In genomic region chr2:50597206-50597605, GRCh38 we compare ENCODE assay signal across 13 cellular contexts.
DNase-seq lines count a peak whose midpoint lies in the region; TF ChIP-seq lines count a peak whose summit lies in the region.
"Had no signal": no experiment of that assay in that cellular context is flagged by ENCODE, and none has a peak within 500 bp of the region (broad histone marks: within the 10 kb centered on the region; RNA-seq: fewer than 3 reads in every experiment).

No MANE protein-coding gene starts in this region.

- H3K56ac ChIP-seq in mesendoderm (ENCODE audit: low read length) = no peak overlapping the region

- H3K9me3 ChIP-seq in WERI-Rb-1 (ENCODE audit: severe bottlenecking) = no peaks in the 10 kb centered on the region
- H3K9me3 ChIP-seq: A549, BE2C, HAP-1 had no signal

- H3K4me2 ChIP-seq in mesendoderm (ENCODE audit: low read length) = no peak overlapping the region
- H3K4me2 ChIP-seq: A549 had no signal

- no peak overlapping the region for H3K9ac ChIP-seq in mesendoderm (ENCODE audit: low read length)

- no peak overlapping the region for H3K4me3 ChIP-seq in WERI-Rb-1 (ENCODE audit: low read depth, low read length)
- no peak overlapping the region for H3K4me3 ChIP-seq in mesendoderm (ENCODE audit: low read length)
- H3K4me3 ChIP-seq: A549, HAP-1 had no signal

- no peak overlapping the region for H2BK15ac ChIP-seq in mesendoderm (replicated peaks; ENCODE audit: low read depth)

- peak; percentile 94 for DNase-seq in CMK (ENCODE audit: low read depth)
- peak; percentile 80 for DNase-seq in OCI-M1 (lab: John Stamatoyannopoulos, UW)
- DNase-seq in WERI-Rb-1 = no peak
- DNase-seq in mesendoderm = peak; percentile 67
- no peak for DNase-seq in DMS153 treated with DMSO at 0.1 percent for 48 hours (lab: John Stamatoyannopoulos, UW; ENCODE audit: unreplicated experiment)
- DNase-seq in NCI-H146 (lab: John Stamatoyannopoulos, UW) = no peak
- DNase-seq in nephron progenitor cell = no peak
- DNase-seq: BE2C; CD4-positive, alpha-beta memory T cell; COR-L47 had no signal

- H3K27ac ChIP-seq in WERI-Rb-1 = peak overlapping the region; percentile 8
- H3K27ac ChIP-seq in mesendoderm (ENCODE audit: low read depth, low read length) = no peak overlapping the region
- H3K27ac ChIP-seq: A549, C4-2B had no signal

- no peak overlapping the region for H2BK5ac ChIP-seq in mesendoderm (ENCODE audit: low read length)

- no peaks in the 10 kb centered on the region for H3K27me3 Mint-ChIP-seq in nephron progenitor cell (ENCODE audit: low read depth, poor library complexity)
- H3K27me3 Mint-ChIP-seq: CD4-positive, alpha-beta memory T cell had no signal

- no peaks in the 10 kb centered on the region for H3K36me3 Mint-ChIP-seq in nephron progenitor cell (ENCODE audit: low read depth)
- H3K36me3 Mint-ChIP-seq: CD4-positive, alpha-beta memory T cell had no signal

- H3K4me1 ChIP-seq in mesendoderm (ENCODE audit: control insufficient read depth, low read depth, low read length) = no peaks in the 10 kb centered on the region
- H3K4me1 ChIP-seq: A549, BE2C, HAP-1 had no signal

- H3K4ac ChIP-seq in mesendoderm (ENCODE audit: low read depth, low read length) = no peak overlapping the region

- H3K79me1 ChIP-seq in mesendoderm (ENCODE audit: low read length) = no peaks in the 10 kb centered on the region

- no peak overlapping the region for H2AK5ac ChIP-seq in mesendoderm (ENCODE audit: low read length)

- H3K18ac ChIP-seq in mesendoderm (ENCODE audit: low read length) = no peak overlapping the region

- H3K4me1 Mint-ChIP-seq in nephron progenitor cell = peaks cover 6% of the 10 kb centered on the region
- H3K4me1 Mint-ChIP-seq: CD4-positive, alpha-beta memory T cell had no signal

- no peak overlapping the region for H3K23ac ChIP-seq in mesendoderm (ENCODE audit: low read length)

- no peak overlapping the region for H4K8ac ChIP-seq in mesendoderm (ENCODE audit: low read depth, low read length)

- TF ChIP-seq CTCF in WERI-Rb-1 (IDR thresholded peaks at IDR 0.05; ENCODE audit: low read depth, low read length) (no peak), nephron progenitor cell (IDR thresholded peaks at IDR 0.05) (no peak)

- no peaks in the 10 kb centered on the region for H3K79me2 ChIP-seq in mesendoderm (ENCODE audit: control insufficient read depth, insufficient read depth, low read length)

- no peak overlapping the region for H2BK120ac ChIP-seq in mesendoderm (ENCODE audit: low read depth, low read length)

- H3K9me3 Mint-ChIP-seq in nephron progenitor cell = no peaks in the 10 kb centered on the region

- no CpG with 5 or more reads among the region's 1 CpG for WGBS in mesendoderm (ENCODE audit: extremely low coverage, insufficient coverage, low lambda C conversion rate)

- no peak overlapping the region for H3K27ac Mint-ChIP-seq in nephron progenitor cell
- H3K27ac Mint-ChIP-seq: CD4-positive, alpha-beta memory T cell had no signal

- no peak overlapping the region for H3K4me3 Mint-ChIP-seq in nephron progenitor cell

- H3K27me3 ChIP-seq in WERI-Rb-1 (ENCODE audit: insufficient read depth, low read depth, severe bottlenecking) = no peaks in the 10 kb centered on the region
- no peaks in the 10 kb centered on the region for H3K27me3 ChIP-seq in mesendoderm (ENCODE audit: insufficient read depth, low read length, poor library complexity)
- H3K27me3 ChIP-seq: BE2C had no signal

- no peaks in the 10 kb centered on the region for H3K36me3 ChIP-seq in WERI-Rb-1
- no peaks in the 10 kb centered on the region for H3K36me3 ChIP-seq in mesendoderm (ENCODE audit: control insufficient read depth, insufficient read depth, low read length)
- H3K36me3 ChIP-seq: BE2C, HAP-1 had no signal

- no peak overlapping the region for H4K5ac ChIP-seq in mesendoderm (ENCODE audit: low read length)

Comparison
In these comparisons a context has a peak if more than half of its experiments do, and no peak if none do; other contexts are left out.
1. DNase-seq: peak in CMK (single experiment), OCI-M1 (single experiment) and mesendoderm (single experiment); none in WERI-Rb-1 (single experiment), DMS153 treated with DMSO at 0.1 percent for 48 hours (single experiment), NCI-H146 (single experiment) and nephron progenitor cell (single experiment).